ENCODE assay signal across 16 cellular contexts in the genomic region with DNA sequence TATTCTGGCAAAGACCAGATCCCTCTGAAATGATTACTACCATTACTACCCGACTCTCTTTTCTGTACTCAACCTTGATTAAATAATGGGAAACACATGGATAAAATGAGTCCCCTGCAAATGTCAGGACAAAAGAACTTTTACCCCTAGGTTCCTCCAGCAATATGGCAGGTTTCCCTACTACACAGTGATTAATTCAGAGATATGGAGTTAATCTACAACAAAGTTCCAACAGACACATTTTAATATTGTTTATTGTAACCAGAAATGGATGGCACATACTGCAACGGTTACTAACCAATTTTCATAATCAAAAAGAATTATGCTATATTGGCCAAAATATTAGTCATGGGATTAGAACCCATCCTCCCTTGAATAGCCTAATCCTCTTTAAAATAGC.
DNase-seq lines count a peak whose midpoint lies in the region; TF ChIP-seq lines count a peak whose summit lies in the region.
"Had no signal": no experiment of that assay in that cellular context is flagged by ENCODE, and none has a peak within 500 bp of the region (broad histone marks: within the 10 kb centered on the region; RNA-seq: fewer than 3 reads in every experiment).

No MANE protein-coding gene starts in this region.

- no peaks in the 10 kb centered on the region for H3K9me2 ChIP-seq in SK-N-SH

- H3K9me3 ChIP-seq in SK-N-SH, result no peaks in the 10 kb centered on the region
- H3K9me3 ChIP-seq: BE2C, Caco-2 had no signal

- no peaks in the 10 kb centered on the region for H3K36me3 ChIP-seq in SK-N-SH (replicated peaks in 1 of 2; ENCODE audit: control insufficient read depth in 1 of 2, insufficient read depth in 2 of 2, low read length in 1 of 2)
- H3K36me3 ChIP-seq: BE2C had no signal

- POLR2A ChIA-PET in SK-N-SH (lab: Yijun Ruan, JAX), result interaction anchor here (1.5 kb wide), 1 partner anchor 295 kb away, joined by 3 read pairs; the partner anchor contains the start of genes ATPSCKMT and CCT5

- no peaks in the 10 kb centered on the region for H4K20me1 ChIP-seq in SK-N-SH (ENCODE audit: insufficient read depth)

- TF ChIP-seq EP300 in SK-N-SH (IDR thresholded peaks at IDR 0.05; ENCODE audit: borderline replicate concordance in 1 of 2, low read depth in 1 of 2, low read length in 1 of 2), result peak in 1 of 2 experiments; percentile 99; a peak in 2 of 4 replicates

- no peak overlapping the region for H2AFZ ChIP-seq in SK-N-SH (ENCODE audit: low read depth)
- H2AFZ ChIP-seq: GM23338 had no signal

- H3K27ac ChIP-seq in SK-N-SH (ENCODE audit: low read depth in 2 of 2, low read length in 1 of 2), result peak overlapping the region in 1 of 2 experiments; percentile 98; a peak in 3 of 4 replicates
- H3K27ac ChIP-seq: C4-2B, HL-60 had no signal

- CTCF ChIA-PET in SK-N-SH (lab: Yijun Ruan, JAX), result interaction anchor here (0.9 to 1.5 kb wide), 2 partner anchors 25 to 93 kb away, joined by 3 read pairs; no protein-coding TSS in a partner anchor

- H3K27me3 ChIP-seq in SK-N-SH (ENCODE audit: insufficient read depth), result no peaks in the 10 kb centered on the region
- H3K27me3 ChIP-seq: BE2C had no signal

- no peaks in the 10 kb centered on the region for H3K79me2 ChIP-seq in SK-N-SH (ENCODE audit: insufficient read depth)

- TF ChIP-seq CTCF in AG10803 (conservative IDR thresholded peaks at IDR 0.05; ENCODE audit: low read length), result no peak
- no peak for TF ChIP-seq CTCF in SK-N-SH (IDR thresholded peaks at IDR 0.05)
- no peak for TF ChIP-seq CTCF in endothelial cell (IDR thresholded peaks at IDR 0.05; ENCODE audit: unreplicated experiment)

- peaks cover 2% of the 10 kb centered on the region for H3K27me3 Mint-ChIP-seq in endothelial cell (ENCODE audit: unreplicated experiment)
- H3K27me3 Mint-ChIP-seq: CD4-positive, alpha-beta T cell had no signal

- WGBS in SK-N-SH (ENCODE audit: low lambda C conversion rate), result 2% methylated on average over 2 of the region's 2 CpGs

- no peak overlapping the region for H3K4me3 Mint-ChIP-seq in endothelial cell (ENCODE audit: unreplicated experiment)
- H3K4me3 Mint-ChIP-seq: CD4-positive, alpha-beta T cell; GM23338; HFFc6 had no signal

- TF ChIP-seq RAD21 in SK-N-SH (IDR thresholded peaks at IDR 0.05; ENCODE audit: low read length), result peak; percentile 39

- DNase-seq in AG10803 (ENCODE audit: low read depth) (peak; percentile 2), SK-N-SH (peak; percentile 65), fibroblast of gingiva (ENCODE audit: low read depth) (peak; percentile 6), NOMO-1 (lab: John Stamatoyannopoulos, UW; ENCODE audit: unreplicated experiment in 2 of 2) (no peak), endothelial cell (ENCODE audit: low spot score) (no peak), NCI-H524 (lab: John Stamatoyannopoulos, UW) (no peak)
- DNase-seq in activated naive CD4-positive, alpha-beta T cell (lab: John Stamatoyannopoulos, UW), result no peak
- DNase-seq: 8988T; BE2C; Caco-2; CD4-positive, alpha-beta T cell; HCEC 1CT; HFFc6 had no signal

- no peaks in the 10 kb centered on the region for H3K9me3 Mint-ChIP-seq in endothelial cell (ENCODE audit: unreplicated experiment)
- H3K9me3 Mint-ChIP-seq: CD4-positive, alpha-beta T cell; HFFc6 had no signal

- no peak overlapping the region for H3K9ac ChIP-seq in SK-N-SH

- no peak overlapping the region for H3K4me2 ChIP-seq in SK-N-SH
- H3K4me2 ChIP-seq: GM23338 had no signal

- H3K4me1 ChIP-seq in SK-N-SH (ENCODE audit: control insufficient read depth in 1 of 2, insufficient read depth in 2 of 2, low read depth in 1 of 2, low read length in 1 of 2), result peaks cover 0 to 17% of the 10 kb centered on the region in 2 experiments; a peak in 2 of 4 replicates
- H3K4me1 ChIP-seq: Caco-2 had no signal

- H3F3A ChIP-seq in SK-N-SH (replicated peaks; ENCODE audit: insufficient read depth), result no peaks in the 10 kb centered on the region

- H3K27ac Mint-ChIP-seq in endothelial cell (ENCODE audit: unreplicated experiment), result no peak overlapping the region
- H3K27ac Mint-ChIP-seq: CD4-positive, alpha-beta T cell; GM23338; HFFc6 had no signal

- no peaks in the 10 kb centered on the region for H3K4me1 Mint-ChIP-seq in endothelial cell (ENCODE audit: unreplicated experiment)

- H3K4me3 ChIP-seq in AG10803 (ENCODE audit: low read length) (no peak overlapping the region), SK-N-SH (ENCODE audit: low read depth in 2 of 2, low read length in 1 of 2) (no peak overlapping the region)
- H3K4me3 ChIP-seq: GM23338 had no signal

- no peaks in the 10 kb centered on the region for H3K36me3 Mint-ChIP-seq in endothelial cell (ENCODE audit: low read depth, unreplicated experiment)

TF ChIP-seq in SK-N-SH, 30 proteins besides CTCF, POLR2A, EP300 and RAD21:
- no peak for TF ChIP-seq MXI1 (IDR thresholded peaks at IDR 0.05; ENCODE audit: low read depth, low read length)
- no peak for TF ChIP-seq NFIC (IDR thresholded peaks at IDR 0.05; ENCODE audit: borderline replicate concordance)
- no peak for TF ChIP-seq SIN3A (IDR thresholded peaks at IDR 0.05; ENCODE audit: borderline replicate concordance, low read depth, low read length)
- TF ChIP-seq CHD2 (IDR thresholded peaks at IDR 0.05; ENCODE audit: low read length, partially characterized antibody), result peak; percentile 81
- no peak for TF ChIP-seq USF1 (IDR thresholded peaks at IDR 0.05; ENCODE audit: borderline replicate concordance, low read depth)
- no peak for TF ChIP-seq YY1 (IDR thresholded peaks at IDR 0.05; ENCODE audit: low read depth)
- TF ChIP-seq RCOR1 (IDR thresholded peaks at IDR 0.05; ENCODE audit: low read length), result peak; percentile 98
- no peak for TF ChIP-seq POLR2AphosphoS5 (IDR thresholded peaks at IDR 0.05; ENCODE audit: low read depth, low read length)
- peak; percentile 91 for TF ChIP-seq GATA2 (CRISPR knock-in tag; IDR thresholded peaks at IDR 0.05)
- no peak for TF ChIP-seq MEF2A (IDR thresholded peaks at IDR 0.05; ENCODE audit: borderline replicate concordance, low read depth)
- TF ChIP-seq SMC3 (IDR thresholded peaks at IDR 0.05; ENCODE audit: low read depth, low read length), result no peak
- peak; percentile 59 for TF ChIP-seq TCF12 (IDR thresholded peaks at IDR 0.05)

Comparison
In these comparisons a context has a peak if more than half of its experiments do, and no peak if none do; other contexts are left out.
1. DNase-seq: peak in AG10803 (single experiment), SK-N-SH (single experiment) and fibroblast of gingiva (single experiment); none in activated naive CD4-positive, alpha-beta T cell (0 of 4), NOMO-1 (0 of 2), endothelial cell (single experiment) and NCI-H524 (0 of 2).